21 cellular contexts compared by ENCODE assay signal in genomic region chr3:126040386-126040785, GRCh38. TPM values are rescaled to one million over a fixed set of nuclear protein-coding genes. Genes with fewer than 3 reads are reported as not detected.
DNase-seq lines count a peak whose midpoint lies in the region; ATAC-seq and TF ChIP-seq lines count a peak whose summit lies in the region.
"Had no signal": no experiment of that assay in that cellular context is flagged by ENCODE, and none has a peak within 500 bp of the region (broad histone marks: within the 10 kb centered on the region; RNA-seq: fewer than 3 reads in every experiment).

No MANE protein-coding gene starts in this region.

- H3K4me1 ChIP-seq in right atrium auricular region (no peaks in the 10 kb centered on the region), sigmoid colon (no peaks in the 10 kb centered on the region), lower lobe of right lung (no peaks in the 10 kb centered on the region)
- H3K4me1 ChIP-seq: A549; BLaER1 treated with 17β-estradiol and CSF1 and Interleukin-3, amounts not matched to agents 10 nM and 100 nM had no signal

- H3K4me3 Mint-ChIP-seq in activated T-helper 2 cell treated with anti-CD3 and anti-CD28 coated beads, Interferon-gamma antibody, Interleukin-2, Interleukin-4, amounts not matched to agents 10 μg/mL and 5 μg/mL and 100 μg/mL, durations not matched to agents 14 hours and 24 hours and 36 hours (ENCODE audit: low read depth), result no peak overlapping the region
- H3K4me3 Mint-ChIP-seq: CD4-positive, alpha-beta T cell had no signal

- H3K27ac ChIP-seq in right atrium auricular region, result no peak overlapping the region
- no peak overlapping the region for H3K27ac ChIP-seq in sigmoid colon
- H3K27ac ChIP-seq in lower lobe of right lung, result no peak overlapping the region
- H3K27ac ChIP-seq: A549; BLaER1 treated with 17β-estradiol and CSF1 and Interleukin-3, amounts not matched to agents 10 nM and 100 nM had no signal

- H3K36me3 Mint-ChIP-seq in activated T-helper 2 cell treated with anti-CD3 and anti-CD28 coated beads, Interferon-gamma antibody, Interleukin-2, Interleukin-4, amounts not matched to agents 10 μg/mL and 5 μg/mL and 100 μg/mL, durations not matched to agents 14 hours and 24 hours and 36 hours (ENCODE audit: low read depth), result no peaks in the 10 kb centered on the region

- intact Hi-C loops in Right ventricle myocardium superior (cut with DNase I), result no loop called here
- intact Hi-C loops in sigmoid colon (cut with DNase I), result no loop called here
- intact Hi-C loops in activated T-helper 2 cell treated with anti-CD3 and anti-CD28 coated beads, Interferon-gamma antibody, Interleukin-2, Interleukin-4, amounts not matched to agents 10 μg/mL and 5 μg/mL and 100 μg/mL, durations not matched to agents 14 hours and 24 hours and 36 hours (cut with micrococcal nuclease), result no loop called here
- intact Hi-C loops in lower lobe of right lung (cut with DNase I), result no loop called here

- no peak for TF ChIP-seq POLR2A in sigmoid colon (IDR thresholded peaks at IDR 0.05)

- H3K27me3 Mint-ChIP-seq in activated T-helper 2 cell treated with anti-CD3 and anti-CD28 coated beads, Interferon-gamma antibody, Interleukin-2, Interleukin-4, amounts not matched to agents 10 μg/mL and 5 μg/mL and 100 μg/mL, durations not matched to agents 14 hours and 24 hours and 36 hours (ENCODE audit: low read depth), result no peaks in the 10 kb centered on the region
- H3K27me3 Mint-ChIP-seq: CD4-positive, alpha-beta T cell had no signal

- H3K27ac Mint-ChIP-seq in activated T-helper 2 cell treated with anti-CD3 and anti-CD28 coated beads, Interferon-gamma antibody, Interleukin-2, Interleukin-4, amounts not matched to agents 10 μg/mL and 5 μg/mL and 100 μg/mL, durations not matched to agents 14 hours and 24 hours and 36 hours, result no peak overlapping the region
- H3K27ac Mint-ChIP-seq: CD4-positive, alpha-beta T cell had no signal

- H3K4me3 ChIP-seq in right atrium auricular region, result no peak overlapping the region
- no peak overlapping the region for H3K4me3 ChIP-seq in sigmoid colon
- H3K4me3 ChIP-seq in lower lobe of right lung, result no peak overlapping the region
- H3K4me3 ChIP-seq: A549; BLaER1 treated with 17β-estradiol and CSF1 and Interleukin-3, amounts not matched to agents 10 nM and 100 nM had no signal

- WGBS in sigmoid colon, 2 donors, result 83 to 86% methylated on average over 4 of the region's 4 CpGs

- ATAC-seq in Right ventricle myocardium superior (ENCODE audit: poor library complexity) (no peak), lower lobe of right lung (no peak)
- ATAC-seq: A549 had no signal

- H3K27me3 ChIP-seq in right atrium auricular region (no peaks in the 10 kb centered on the region), sigmoid colon (no peaks in the 10 kb centered on the region), lower lobe of right lung (ENCODE audit: low read depth) (no peaks in the 10 kb centered on the region)
- H3K27me3 ChIP-seq: BLaER1 treated with 17β-estradiol and CSF1 and Interleukin-3, amounts not matched to agents 10 nM and 100 nM had no signal

- H3K9me3 ChIP-seq in right atrium auricular region (peaks cover 0 to 10% of the 10 kb centered on the region in 2 donors), sigmoid colon (no peaks in the 10 kb centered on the region), lower lobe of right lung (no peaks in the 10 kb centered on the region)
- H3K9me3 ChIP-seq: A549 had no signal

- TF ChIP-seq CTCF in right atrium auricular region (IDR thresholded peaks at IDR 0.05), result no peak
- TF ChIP-seq CTCF in sigmoid colon (IDR thresholded peaks at IDR 0.05), result no peak
- no peak for TF ChIP-seq CTCF in lower lobe of right lung (IDR thresholded peaks at IDR 0.05)

- peaks cover 3% of the 10 kb centered on the region for H3K9me3 Mint-ChIP-seq in activated T-helper 2 cell treated with anti-CD3 and anti-CD28 coated beads, Interferon-gamma antibody, Interleukin-2, Interleukin-4, amounts not matched to agents 10 μg/mL and 5 μg/mL and 100 μg/mL, durations not matched to agents 14 hours and 24 hours and 36 hours

- H3K4me1 Mint-ChIP-seq in activated T-helper 2 cell treated with anti-CD3 and anti-CD28 coated beads, Interferon-gamma antibody, Interleukin-2, Interleukin-4, amounts not matched to agents 10 μg/mL and 5 μg/mL and 100 μg/mL, durations not matched to agents 14 hours and 24 hours and 36 hours (ENCODE audit: low read depth), result peaks cover under 1% of the 10 kb centered on the region

- TF ChIP-seq EP300 in sigmoid colon (IDR thresholded peaks at IDR 0.05), result no peak

- no peaks in the 10 kb centered on the region for H3K36me3 ChIP-seq in right atrium auricular region
- no peaks in the 10 kb centered on the region for H3K36me3 ChIP-seq in sigmoid colon
- no peaks in the 10 kb centered on the region for H3K36me3 ChIP-seq in lower lobe of right lung

- DNase-seq in right atrium auricular region (ENCODE audit: low spot score) (peak; percentile 42), Right ventricle myocardium superior (no peak), ecto neural progenitor cell (ENCODE audit: low spot score) (peak; percentile 11), sigmoid colon (peak; percentile 46), lower lobe of right lung (no peak), NCI-H2227 (lab: John Stamatoyannopoulos, UW; ENCODE audit: unreplicated experiment) (no peak)
- DNase-seq in activated T-helper 2 cell treated with anti-CD3 and anti-CD28 coated beads, Interferon-gamma antibody, Interleukin-2, Interleukin-4, amounts not matched to agents 10 μg/mL and 5 μg/mL and 100 μg/mL, durations not matched to agents 14 hours and 24 hours and 36 hours (ENCODE audit: low spot score), result no peak
- DNase-seq: AML-193; CD4-positive, alpha-beta T cell; DMS53; NCI-H1048; NCI-H1417; NCI-H1694; NCI-H2081; NCI-H226; NCI-H510A; NCI-H69; RPMI8226; SHP77 had no signal

RNA-seq across cellular contexts. Expression of gene SLC41A3, which starts 43.5 kb away (rescaled TPM):
- total RNA-seq in right atrium auricular region (10 to 100 TPM; 34.1 to 39.6 TPM), Right ventricle myocardium superior (34.7 TPM), sigmoid colon (10 to 100 TPM; 28.9 to 59.5 (median 42.1) TPM), lower lobe of right lung (36.2 TPM)
- polyA plus RNA-seq in sigmoid colon, result 10 to 100 TPM in 2 of 3 donors, 1 to 10 TPM in 1; 5.1 to 27.6 (median 19.8) TPM
- 13.1 and 14.7 TPM in 2 replicates for total RNA-seq in activated T-helper 2 cell treated with anti-CD3 and anti-CD28 coated beads, Interferon-gamma antibody, Interleukin-2, Interleukin-4, amounts not matched to agents 10 μg/mL and 5 μg/mL and 100 μg/mL, durations not matched to agents 14 hours and 24 hours and 36 hours

Comparison
In these comparisons a context has a peak if more than half of its experiments do, and no peak if none do; other contexts are left out.
1. DNase-seq: peak in right atrium auricular region (single experiment), ecto neural progenitor cell (single experiment) and sigmoid colon (single experiment); none in Right ventricle myocardium superior (single experiment), activated T-helper 2 cell treated with anti-CD3 and anti-CD28 coated beads, Interferon-gamma antibody, Interleukin-2, Interleukin-4, amounts not matched to agents 10 μg/mL and 5 μg/mL and 100 μg/mL, durations not matched to agents 14 hours and 24 hours and 36 hours (single experiment), lower lobe of right lung (single experiment) and NCI-H2227 (single experiment).